Comparison of ENCODE assay signal across 1 cellular context in genomic region chr12:49556391-49557186, GRCh38.
TF ChIP-seq lines count a peak whose summit lies in the region.

No MANE protein-coding gene starts in this region.

TF ChIP-seq in HCT116, 20 proteins besides CTCF, POLR2A, EP300 and RAD21 (continued from another document):
- TF ChIP-seq ZBTB33 (IDR thresholded peaks at IDR 0.05; ENCODE audit: extremely low read depth, insufficient replicate concordance, low read length), result no peak
